ENCODE assay signal across 8 cellular contexts in genomic region chr3:69306239-69307185, GRCh38.
DNase-seq lines count a peak whose midpoint lies in the region; ATAC-seq and TF ChIP-seq lines count a peak whose summit lies in the region.

No MANE protein-coding gene starts in this region.

- H3K4me3 Mint-ChIP-seq in activated naive CD8-positive, alpha-beta T cell = no peak overlapping the region
- no peak overlapping the region for H3K4me3 Mint-ChIP-seq in progenitor cell of endocrine pancreas (ENCODE audit: low read depth)

- peak overlapping the region; percentile 2 for H3K27ac Mint-ChIP-seq in activated naive CD8-positive, alpha-beta T cell
- no peak overlapping the region for H3K27ac Mint-ChIP-seq in progenitor cell of endocrine pancreas

- intact Hi-C loops in head of caudate nucleus (cut with DNase I) = loop anchor here (1.0 to 10.0 kb wide), 3 partner anchors 144 to 368 kb away; no protein-coding TSS in a partner anchor

- H3K36me3 Mint-ChIP-seq in activated naive CD8-positive, alpha-beta T cell = no peaks in the 10 kb centered on the region
- peaks cover 7% of the 10 kb centered on the region for H3K36me3 Mint-ChIP-seq in progenitor cell of endocrine pancreas (ENCODE audit: insufficient read depth)

- TF ChIP-seq CTCF in progenitor cell of endocrine pancreas (IDR thresholded peaks at IDR 0.05; ENCODE audit: unreplicated experiment) = peak; percentile 95

- peak; percentile 99 for ATAC-seq in GM21737 (IDR thresholded peaks at IDR 0.05; ENCODE audit: unreplicated experiment)

- no peaks in the 10 kb centered on the region for H3K9me3 Mint-ChIP-seq in activated naive CD8-positive, alpha-beta T cell (ENCODE audit: low read depth)
- H3K9me3 Mint-ChIP-seq in progenitor cell of endocrine pancreas (ENCODE audit: low read depth) = no peaks in the 10 kb centered on the region

- peak; percentile 86 for DNase-seq in GM03348 (ENCODE audit: low spot score)
- DNase-seq in KG1 (lab: John Stamatoyannopoulos, UW) = peak; percentile 31
- DNase-seq in SKM-1 (lab: John Stamatoyannopoulos, UW; ENCODE audit: unreplicated experiment) = peak; percentile 32
- DNase-seq in head of caudate nucleus = peak; percentile 41 to 92 (median 78)
- DNase-seq in progenitor cell of endocrine pancreas (ENCODE audit: low spot score, unreplicated experiment) = peak; percentile 43
- peak; percentile 82 for DNase-seq in ureter (ENCODE audit: low spot score)

- no peaks in the 10 kb centered on the region for H3K27me3 Mint-ChIP-seq in activated naive CD8-positive, alpha-beta T cell
- H3K27me3 Mint-ChIP-seq in progenitor cell of endocrine pancreas = no peaks in the 10 kb centered on the region

- H3K4me1 Mint-ChIP-seq in activated naive CD8-positive, alpha-beta T cell (ENCODE audit: low read depth) = peaks cover 22% of the 10 kb centered on the region
- H3K4me1 Mint-ChIP-seq in progenitor cell of endocrine pancreas (ENCODE audit: low read depth) = peaks cover 2% of the 10 kb centered on the region

Comparison
In these comparisons a context has a peak if more than half of its experiments do, and no peak if none do; other contexts are left out.
1. Peak in every context shown above with its lines: DNase-seq and ATAC-seq.
2. DNase-seq: peak in every context shown above with its lines; median percentile 86 in GM03348; 82 in ureter; 78 in head of caudate nucleus; 43 in progenitor cell of endocrine pancreas; 32 in SKM-1; 31 in KG1.